29 cellular contexts compared by ENCODE assay signal in genomic region chr20:44771172-44771535, GRCh38. TPM values are rescaled to one million over a fixed set of nuclear protein-coding genes. Genes with fewer than 3 reads are reported as not detected.
"Had no signal": no experiment of that assay in that cellular context is flagged by ENCODE, and none has a peak within 500 bp of the region (broad histone marks: within the 10 kb centered on the region; RNA-seq: fewer than 3 reads in every experiment).

No MANE protein-coding gene starts in this region.

- H3K27me3 ChIP-seq: adrenal gland, body of pancreas, dorsolateral prefrontal cortex had no signal

- DNase-seq: activated CD4-positive, alpha-beta memory T cell treated with anti-CD3 and anti-CD28 coated beads for 36 hours; activated CD4-positive, alpha-beta T cell treated with anti-CD3 and anti-CD28 coated beads for 48 hours; activated CD4-positive, alpha-beta T cell treated with anti-CD3 and anti-CD28 coated beads, Interleukin-2, amount 50 U/mL, for 1 hour; activated CD8-positive, alpha-beta memory T cell treated with anti-CD3 and anti-CD28 coated beads, Interleukin-2, amount 10 ng/mL, durations not matched to agents 7 days and 5 days; activated CD8-positive, alpha-beta memory T cell treated with anti-CD3 and anti-CD28 coated beads, Interleukin-2, amount 50 U/mL, for 4 hours; activated CD8-positive, alpha-beta T cell treated with anti-CD3 and anti-CD28 coated beads, Interleukin-2, amount 10 ng/mL, durations not matched to agents 7 days and 5 days; activated effector memory CD4-positive, alpha-beta T cell treated with anti-CD3 and anti-CD28 coated beads, Interleukin-2, amount 50 U/mL, for 16 hours; activated naive CD4-positive, alpha-beta T cell treated with anti-CD3 and anti-CD28 coated beads for 36 hours; activated naive CD8-positive, alpha-beta T cell treated with anti-CD3 and anti-CD28 coated beads for 36 hours; activated naive CD8-positive, alpha-beta T cell treated with anti-CD3 and anti-CD28 coated beads, Interleukin-2, amount 50 U/mL, for 24 hours; activated T-cell treated with anti-CD3 and anti-CD28 coated beads, Interleukin-2, amount 50 U/mL, for 1 hour; activated T-cell treated with anti-CD3 and anti-CD28 coated beads, Interleukin-2, amount 50 U/mL, for 48 hours; adrenal gland; aorta; body of pancreas; central memory CD4-positive, alpha-beta T cell; cerebellar nuclear complex; effector memory CD4-positive, alpha-beta T cell; endodermal cell; T-helper 2 cell had no signal

- H3K4me3 ChIP-seq: adrenal gland, body of pancreas, coronary artery, dorsolateral prefrontal cortex had no signal

- ATAC-seq: activated CD8-positive, alpha-beta memory T cell treated with anti-CD3 and anti-CD28 coated beads, Interleukin-2, amount 10 ng/mL, durations not matched to agents 7 days and 5 days; activated CD8-positive, alpha-beta T cell treated with anti-CD3 and anti-CD28 coated beads, Interleukin-2, amount 10 ng/mL, durations not matched to agents 7 days and 5 days; activated naive CD8-positive, alpha-beta T cell treated with anti-CD3 and anti-CD28 coated beads, Interleukin-2, amount 50 U/mL, for 24 hours; body of pancreas; esophagus mucosa had no signal

- FAIRE-seq: frontal cortex had no signal

- H3K27ac ChIP-seq: adrenal gland, body of pancreas, coronary artery had no signal

- H3K9me3 ChIP-seq: adrenal gland, body of pancreas had no signal

- H3K4me1 ChIP-seq: adrenal gland, body of pancreas had no signal

- H3K36me3 ChIP-seq: adrenal gland had no signal

RNA-seq across cellular contexts. Expression of gene KCNK15, which starts 25.5 kb away (rescaled TPM):
- total RNA-seq: activated CD8-positive, alpha-beta memory T cell treated with anti-CD3 and anti-CD28 coated beads, Interleukin-2, amount 10 ng/mL, durations not matched to agents 7 days and 5 days; activated CD8-positive, alpha-beta T cell treated with anti-CD3 and anti-CD28 coated beads, Interleukin-2, amount 10 ng/mL, durations not matched to agents 7 days and 5 days; epithelial cell of proximal tubule; frontal cortex had no signal

RNA-seq across cellular contexts. Expression of gene RIMS4, which starts 39.2 kb away (rescaled TPM):
- total RNA-seq: activated CD4-positive, alpha-beta memory T cell treated with anti-CD3 and anti-CD28 coated beads for 36 hours; activated CD8-positive, alpha-beta memory T cell treated with anti-CD3 and anti-CD28 coated beads, Interleukin-2, amount 10 ng/mL, durations not matched to agents 7 days and 5 days; activated CD8-positive, alpha-beta T cell treated with anti-CD3 and anti-CD28 coated beads, Interleukin-2, amount 10 ng/mL, durations not matched to agents 7 days and 5 days; activated T-helper 1 cell treated with anti-CD3 and anti-CD28 coated beads, Interleukin-12 subunit alpha, Interleukin-12 subunit beta, Interleukin-2, Interleukin-4 antibody, amounts not matched to agents 30 ng/mL and 10 ng/mL and 1 ng/mL, durations not matched to agents 14 hours and 24 hours and 36 hours; activated T-helper 2 cell treated with anti-CD3 and anti-CD28 coated beads, Interferon-gamma antibody, Interleukin-2, Interleukin-4, amounts not matched to agents 10 μg/mL and 5 μg/mL and 100 μg/mL, durations not matched to agents 14 hours and 24 hours and 36 hours; epithelial cell of proximal tubule; T-helper 1 cell treated with Interleukin-12 subunit alpha and Interleukin-12 subunit beta and Interleukin-4 antibody, amounts not matched to agents 30 ng/mL and 1 ng/mL, for 36 hours had no signal

RNA-seq across cellular contexts. Expression of gene CCN5, which starts 56.0 kb away (rescaled TPM):
- total RNA-seq: activated CD4-positive, alpha-beta memory T cell treated with anti-CD3 and anti-CD28 coated beads for 36 hours; activated CD8-positive, alpha-beta memory T cell treated with anti-CD3 and anti-CD28 coated beads for 36 hours; activated CD8-positive, alpha-beta memory T cell treated with anti-CD3 and anti-CD28 coated beads, Interleukin-2, amount 10 ng/mL, durations not matched to agents 7 days and 5 days; activated CD8-positive, alpha-beta T cell treated with anti-CD3 and anti-CD28 coated beads, Interleukin-2, amount 10 ng/mL, durations not matched to agents 7 days and 5 days; activated naive CD4-positive, alpha-beta T cell treated with anti-CD3 and anti-CD28 coated beads for 36 hours; activated naive CD8-positive, alpha-beta T cell treated with anti-CD3 and anti-CD28 coated beads for 36 hours; activated T-helper 1 cell treated with anti-CD3 and anti-CD28 coated beads, Interleukin-12 subunit alpha, Interleukin-12 subunit beta, Interleukin-2, Interleukin-4 antibody, amounts not matched to agents 30 ng/mL and 10 ng/mL and 1 ng/mL, durations not matched to agents 14 hours and 24 hours and 36 hours; activated T-helper 2 cell treated with anti-CD3 and anti-CD28 coated beads, Interferon-gamma antibody, Interleukin-2, Interleukin-4, amounts not matched to agents 10 μg/mL and 5 μg/mL and 100 μg/mL, durations not matched to agents 14 hours and 24 hours and 36 hours; endodermal cell; epithelial cell of proximal tubule; frontal cortex; T-helper 1 cell treated with Interleukin-12 subunit alpha and Interleukin-12 subunit beta and Interleukin-4 antibody, amounts not matched to agents 30 ng/mL and 1 ng/mL, for 36 hours had no signal
